ENCODE assay signal across 8 cellular contexts in genomic region chr9:137055385-137056364, GRCh38. TPM values are rescaled to one million over a fixed set of nuclear protein-coding genes. Genes with fewer than 3 reads are reported as not detected.
DNase-seq lines count a peak whose midpoint lies in the region; ATAC-seq and TF ChIP-seq lines count a peak whose summit lies in the region.

No MANE protein-coding gene starts in this region.

- DNase-seq in HuH-7.5 (ENCODE audit: low spot score) = peak; percentile 88
- DNase-seq in brain pericyte (ENCODE audit: low read depth, low spot score) = peak; percentile 77
- DNase-seq in suprapubic skin (ENCODE audit: low spot score in 2 of 2) = no peak
- DNase-seq in NCI-H748 (lab: John Stamatoyannopoulos, UW; ENCODE audit: unreplicated experiment) = no peak
- no peak for DNase-seq in HEK293T (ENCODE audit: extremely low spot score)
- DNase-seq in NCI-H187 (lab: John Stamatoyannopoulos, UW) = no peak

- H3K27me3 ChIP-seq in layer of hippocampus (ENCODE audit: control insufficient read depth, insufficient read depth, low read length) (peaks cover 12% of the 10 kb centered on the region), suprapubic skin (peaks cover 29% of the 10 kb centered on the region)

- TF ChIP-seq POLR2A in suprapubic skin (IDR thresholded peaks at IDR 0.05) = no peak

- peaks cover 47% of the 10 kb centered on the region for H3K4me1 ChIP-seq in suprapubic skin

- WGBS in suprapubic skin = 55% methylated on average over 9 of the region's 28 CpGs

- ATAC-seq in GM19023 (IDR thresholded peaks at IDR 0.05; ENCODE audit: unreplicated experiment) = no peak

- TF ChIP-seq CTCF in suprapubic skin (IDR thresholded peaks at IDR 0.05) = no peak

- no peak overlapping the region for H3K4me3 ChIP-seq in suprapubic skin

- TF ChIP-seq EP300 in suprapubic skin (IDR thresholded peaks at IDR 0.05) = no peak

- POLR2A ChIA-PET in HEK293T (lab: Yijun Ruan, JAX) = interaction anchor here (2.3 kb wide), 1 partner anchor 31 kb away, joined by 8 read pairs; the partner anchor contains the start of gene MAN1B1

- CTCF ChIA-PET in HEK293T (lab: Yijun Ruan, JAX) = interaction anchor here (0.6 to 1.8 kb wide), 4 partner anchors 8 to 249 kb away, joined by 3 to 9 read pairs (median 4); no protein-coding TSS in a partner anchor

- H3K27ac ChIP-seq in layer of hippocampus (ENCODE audit: low read depth, low read length) (peak overlapping the region; percentile 71), suprapubic skin (peak overlapping the region; percentile 20)

- no peaks in the 10 kb centered on the region for H3K36me3 ChIP-seq in suprapubic skin

- no peaks in the 10 kb centered on the region for H3K9me3 ChIP-seq in suprapubic skin

TF ChIP-seq in HEK293T, 16 proteins besides CTCF, POLR2A, EP300 and RAD21:
- TF ChIP-seq FOXA1 (IDR thresholded peaks at IDR 0.05) = no peak
- TF ChIP-seq BHLHE40 (IDR thresholded peaks at IDR 0.05; ENCODE audit: borderline replicate concordance) = no peak
- no peak for TF ChIP-seq ELF4 (IDR thresholded peaks at IDR 0.05)
- TF ChIP-seq LEF1 (IDR thresholded peaks at IDR 0.05; ENCODE audit: borderline replicate concordance) = no peak
- TF ChIP-seq FOXK2 (IDR thresholded peaks at IDR 0.05) = no peak
- no peak for TF ChIP-seq FOXM1 (IDR thresholded peaks at IDR 0.05; ENCODE audit: borderline replicate concordance)
- no peak for TF ChIP-seq HDGF (IDR thresholded peaks at IDR 0.05; ENCODE audit: borderline replicate concordance)
- no peak for TF ChIP-seq L3MBTL2 (conservative IDR thresholded peaks at IDR 0.05)
- TF ChIP-seq SUZ12 (IDR thresholded peaks at IDR 0.05) = no peak
- TF ChIP-seq ZNF384 (IDR thresholded peaks at IDR 0.05) = no peak
- TF ChIP-seq NFRKB (IDR thresholded peaks at IDR 0.05) = no peak
- TF ChIP-seq, protein P1, sequence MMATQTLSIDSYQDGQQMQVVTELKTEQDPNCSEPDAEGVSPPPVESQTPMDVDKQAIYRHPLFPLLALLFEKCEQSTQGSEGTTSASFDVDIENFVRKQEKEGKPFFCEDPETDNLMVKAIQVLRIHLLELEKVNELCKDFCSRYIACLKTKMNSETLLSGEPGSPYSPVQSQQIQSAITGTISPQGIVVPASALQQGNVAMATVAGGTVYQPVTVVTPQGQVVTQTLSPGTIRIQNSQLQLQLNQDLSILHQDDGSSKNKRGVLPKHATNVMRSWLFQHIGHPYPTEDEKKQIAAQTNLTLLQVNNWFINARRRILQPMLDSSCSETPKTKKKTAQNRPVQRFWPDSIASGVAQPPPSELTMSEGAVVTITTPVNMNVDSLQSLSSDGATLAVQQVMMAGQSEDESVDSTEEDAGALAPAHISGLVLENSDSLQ (IDR thresholded peaks at IDR 0.05) = no peak
- no peak for TF ChIP-seq CTBP1 (IDR thresholded peaks at IDR 0.05; ENCODE audit: borderline replicate concordance)
- no peak for TF ChIP-seq ARNT (IDR thresholded peaks at IDR 0.05)
- TF ChIP-seq TARDBP (IDR thresholded peaks at IDR 0.05) = no peak
- TF ChIP-seq SP1 (IDR thresholded peaks at IDR 0.05) = no peak

RNA-seq across cellular contexts. Expression of gene ENTPD2, which starts 1.8 kb away (rescaled TPM):
- total RNA-seq in suprapubic skin = 10 to 100 TPM; 13.3 to 20.8 (median 16.7) TPM

RNA-seq across cellular contexts. Expression of gene NPDC1, which starts 9.7 kb away (rescaled TPM):
- 10 to 100 TPM; 22.2 to 64.0 (median 47.3) TPM for total RNA-seq in suprapubic skin

RNA-seq across cellular contexts. Expression of gene SAPCD2, which starts 14.7 kb away (rescaled TPM):
- total RNA-seq in suprapubic skin = 10 to 100 TPM in 3 of 4 donors, 1 to 10 TPM in 1; 8.2 to 13.6 (median 13.3) TPM

RNA-seq across cellular contexts. Expression of gene UAP1L1, which starts 21.6 kb away (rescaled TPM):
- 10 to 100 TPM in 1 of 4 donors, 1 to 10 TPM in 3; 5.0 to 10.1 (median 6.8) TPM for total RNA-seq in suprapubic skin

RNA-seq across cellular contexts. Expression of gene FUT7, which starts 23.8 kb away (rescaled TPM):
- under 1 TPM in 1 of 4 donors, not detected in 3; 0.72 TPM for total RNA-seq in suprapubic skin

Comparison
In these comparisons a context has a peak if more than half of its experiments do, and no peak if none do; other contexts are left out.
1. DNase-seq: peak in HuH-7.5 (single experiment) and brain pericyte (single experiment); none in suprapubic skin (0 of 2), NCI-H748 (single experiment), HEK293T (single experiment) and NCI-H187 (0 of 2).